Comparison of ENCODE assay signal across 9 cellular contexts in the genomic region with DNA sequence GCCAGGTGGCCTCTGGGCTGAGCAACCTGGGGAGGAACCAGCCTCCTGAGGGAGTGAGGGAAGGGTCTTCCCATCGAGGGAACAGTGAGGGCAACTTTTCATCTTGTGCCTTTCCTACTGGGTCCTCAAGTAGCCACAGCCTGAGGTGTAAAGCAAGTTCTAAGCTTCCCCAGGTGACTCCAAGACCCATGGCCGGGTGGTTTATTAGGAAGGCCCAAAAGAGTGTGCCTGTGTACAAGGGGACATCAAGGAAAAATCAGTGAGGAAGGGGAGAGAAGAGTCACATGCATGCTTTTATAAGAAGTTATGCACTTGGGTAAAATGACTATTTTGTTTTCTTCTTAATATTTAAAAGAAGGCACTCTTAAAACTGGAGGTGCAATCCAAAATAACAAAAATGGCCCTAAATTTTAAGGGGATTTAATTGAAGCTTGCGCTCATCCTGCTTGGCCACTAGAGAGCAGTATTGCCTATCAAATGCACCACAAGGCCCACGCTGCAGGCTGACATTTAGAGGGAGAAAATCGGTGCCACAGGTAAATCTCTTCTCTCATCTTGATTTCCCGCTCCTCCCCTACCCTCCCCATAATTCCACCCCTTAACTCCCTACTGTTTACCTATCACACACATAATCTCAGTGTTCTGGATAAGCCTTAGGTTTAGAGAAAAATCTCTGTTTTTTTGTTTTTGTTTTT. TPM values are rescaled to one million over a fixed set of nuclear protein-coding genes. Genes with fewer than 3 reads are reported as not detected.
DNase-seq lines count a peak whose midpoint lies in the region; ATAC-seq and TF ChIP-seq lines count a peak whose summit lies in the region.
"Had no signal": no experiment of that assay in that cellular context is flagged by ENCODE, and none has a peak within 500 bp of the region (broad histone marks: within the 10 kb centered on the region; RNA-seq: fewer than 3 reads in every experiment).

No MANE protein-coding gene starts in this region.

- peak; percentile 65 for TF ChIP-seq CTCF in HFF-Myc (IDR thresholded peaks at IDR 0.05; ENCODE audit: low read depth, low read length, missing control alignments)
- TF ChIP-seq CTCF in psoas muscle (IDR thresholded peaks at IDR 0.05), result peak; percentile 69

- no peak overlapping the region for H3K4me3 ChIP-seq in HFF-Myc (replicated peaks; ENCODE audit: low read depth, low read length)
- H3K4me3 ChIP-seq in psoas muscle, result no peak overlapping the region

- ATAC-seq in psoas muscle (peak in 3 of 4 donors; percentile 42 to 59 (median 56)), GM18907 (IDR thresholded peaks at IDR 0.05; ENCODE audit: unreplicated experiment) (no peak)

- no peaks in the 10 kb centered on the region for H3K27me3 Mint-ChIP-seq in activated T-helper 1 cell treated with anti-CD3 and anti-CD28 coated beads, Interleukin-12 subunit alpha, Interleukin-12 subunit beta, Interleukin-2, Interleukin-4 antibody, amounts not matched to agents 30 ng/mL and 10 ng/mL and 1 ng/mL, durations not matched to agents 14 hours and 24 hours and 36 hours (ENCODE audit: insufficient read depth)
- H3K27me3 Mint-ChIP-seq: activated naive CD4-positive, alpha-beta T cell treated with anti-CD3 and anti-CD28 coated beads, Interleukin-2, amount 50 U/mL, for 24 hours had no signal

- intact Hi-C loops in activated T-helper 1 cell treated with anti-CD3 and anti-CD28 coated beads, Interleukin-12 subunit alpha, Interleukin-12 subunit beta, Interleukin-2, Interleukin-4 antibody, amounts not matched to agents 30 ng/mL and 10 ng/mL and 1 ng/mL, durations not matched to agents 14 hours and 24 hours and 36 hours (cut with micrococcal nuclease), result loop anchor here (1.0 kb wide), 1 partner anchor 128 kb away; no protein-coding TSS in a partner anchor
- intact Hi-C loops in cardiac septum (cut with DNase I), result loop anchor here (5.0 kb wide), 1 partner anchor 364 kb away; no protein-coding TSS in a partner anchor
- intact Hi-C loops in psoas muscle (cut with DNase I), result loop anchor here in 1 of 2 donors (5.0 kb wide), 1 partner anchor 364 kb away; no protein-coding TSS in a partner anchor
- intact Hi-C loops in posterior vena cava (cut with DNase I), result loop anchor here in 1 of 2 donors (5.0 kb wide), 1 partner anchor 364 kb away; no protein-coding TSS in a partner anchor

- DNase-seq in EL, result peak; percentile 47
- peak; percentile 21 for DNase-seq in HFF-Myc (ENCODE audit: extremely low read depth, low read depth)
- DNase-seq in NCI-H82 treated with DMSO at 0.1 percent for 48 hours (lab: John Stamatoyannopoulos, UW; ENCODE audit: unreplicated experiment), result peak; percentile 15
- peak; percentile 4 for DNase-seq in activated T-helper 1 cell treated with anti-CD3 and anti-CD28 coated beads, Interleukin-12 subunit alpha, Interleukin-12 subunit beta, Interleukin-2, Interleukin-4 antibody, amounts not matched to agents 30 ng/mL and 10 ng/mL and 1 ng/mL, durations not matched to agents 14 hours and 24 hours and 36 hours (ENCODE audit: low spot score)
- peak; percentile 76 for DNase-seq in cardiac septum (ENCODE audit: low spot score)
- DNase-seq in psoas muscle, result no peak
- DNase-seq in posterior vena cava (ENCODE audit: low spot score), result no peak

- no peaks in the 10 kb centered on the region for H3K4me1 Mint-ChIP-seq in activated T-helper 1 cell treated with anti-CD3 and anti-CD28 coated beads, Interleukin-12 subunit alpha, Interleukin-12 subunit beta, Interleukin-2, Interleukin-4 antibody, amounts not matched to agents 30 ng/mL and 10 ng/mL and 1 ng/mL, durations not matched to agents 14 hours and 24 hours and 36 hours (ENCODE audit: low read depth)
- H3K4me1 Mint-ChIP-seq: activated naive CD4-positive, alpha-beta T cell treated with anti-CD3 and anti-CD28 coated beads, Interleukin-2, amount 50 U/mL, for 24 hours had no signal

- no peaks in the 10 kb centered on the region for H3K9me3 ChIP-seq in psoas muscle

- H3K4me3 Mint-ChIP-seq in activated T-helper 1 cell treated with anti-CD3 and anti-CD28 coated beads, Interleukin-12 subunit alpha, Interleukin-12 subunit beta, Interleukin-2, Interleukin-4 antibody, amounts not matched to agents 30 ng/mL and 10 ng/mL and 1 ng/mL, durations not matched to agents 14 hours and 24 hours and 36 hours, result no peak overlapping the region
- H3K4me3 Mint-ChIP-seq: activated naive CD4-positive, alpha-beta T cell treated with anti-CD3 and anti-CD28 coated beads, Interleukin-2, amount 50 U/mL, for 24 hours had no signal

- H3K36me3 Mint-ChIP-seq in activated T-helper 1 cell treated with anti-CD3 and anti-CD28 coated beads, Interleukin-12 subunit alpha, Interleukin-12 subunit beta, Interleukin-2, Interleukin-4 antibody, amounts not matched to agents 30 ng/mL and 10 ng/mL and 1 ng/mL, durations not matched to agents 14 hours and 24 hours and 36 hours (ENCODE audit: low read depth), result no peaks in the 10 kb centered on the region
- H3K36me3 Mint-ChIP-seq: activated naive CD4-positive, alpha-beta T cell treated with anti-CD3 and anti-CD28 coated beads, Interleukin-2, amount 50 U/mL, for 24 hours had no signal

- H3K27ac ChIP-seq in psoas muscle, result no peak overlapping the region

- H3K27ac Mint-ChIP-seq in activated T-helper 1 cell treated with anti-CD3 and anti-CD28 coated beads, Interleukin-12 subunit alpha, Interleukin-12 subunit beta, Interleukin-2, Interleukin-4 antibody, amounts not matched to agents 30 ng/mL and 10 ng/mL and 1 ng/mL, durations not matched to agents 14 hours and 24 hours and 36 hours, result no peak overlapping the region
- H3K27ac Mint-ChIP-seq: activated naive CD4-positive, alpha-beta T cell treated with anti-CD3 and anti-CD28 coated beads, Interleukin-2, amount 50 U/mL, for 24 hours had no signal

- no peaks in the 10 kb centered on the region for H3K4me1 ChIP-seq in psoas muscle

- H3K9me3 Mint-ChIP-seq in activated T-helper 1 cell treated with anti-CD3 and anti-CD28 coated beads, Interleukin-12 subunit alpha, Interleukin-12 subunit beta, Interleukin-2, Interleukin-4 antibody, amounts not matched to agents 30 ng/mL and 10 ng/mL and 1 ng/mL, durations not matched to agents 14 hours and 24 hours and 36 hours, result no peaks in the 10 kb centered on the region
- H3K9me3 Mint-ChIP-seq: activated naive CD4-positive, alpha-beta T cell treated with anti-CD3 and anti-CD28 coated beads, Interleukin-2, amount 50 U/mL, for 24 hours had no signal

- no peaks in the 10 kb centered on the region for H3K27me3 ChIP-seq in psoas muscle (ENCODE audit: insufficient read depth in 3 of 3, low read length in 2 of 3)

- 26 to 31% (median 30%) methylated on average over 6 of the region's 6 CpGs for WGBS in psoas muscle, 3 donors

- no peaks in the 10 kb centered on the region for H3K36me3 ChIP-seq in psoas muscle (ENCODE audit: insufficient read depth in 1 of 2, low read depth in 1 of 2)

RNA-seq across cellular contexts. Expression of a gene that starts 6.7 kb away (rescaled TPM):
- total RNA-seq in activated T-helper 1 cell treated with anti-CD3 and anti-CD28 coated beads, Interleukin-12 subunit alpha, Interleukin-12 subunit beta, Interleukin-2, Interleukin-4 antibody, amounts not matched to agents 30 ng/mL and 10 ng/mL and 1 ng/mL, durations not matched to agents 14 hours and 24 hours and 36 hours, result not detected in 2 replicates
- total RNA-seq in cardiac septum, result not detected
- under 1 TPM in 1 of 4 donors, not detected in 3; 0.27 TPM for total RNA-seq in psoas muscle
- polyA plus RNA-seq in psoas muscle, result under 1 TPM in 1 of 3 donors, not detected in 2; 0.07 TPM
- under 1 TPM in 1 of 2 donors, not detected in 1; 0.48 TPM for total RNA-seq in posterior vena cava

Comparison
In these comparisons a context has a peak if more than half of its experiments do, and no peak if none do; other contexts are left out.
1. DNase-seq: peak in EL (single experiment), HFF-Myc (single experiment), NCI-H82 treated with DMSO at 0.1 percent for 48 hours (single experiment), activated T-helper 1 cell treated with anti-CD3 and anti-CD28 coated beads, Interleukin-12 subunit alpha, Interleukin-12 subunit beta, Interleukin-2, Interleukin-4 antibody, amounts not matched to agents 30 ng/mL and 10 ng/mL and 1 ng/mL, durations not matched to agents 14 hours and 24 hours and 36 hours (single experiment) and cardiac septum (single experiment); none in psoas muscle (0 of 2) and posterior vena cava (single experiment).